In the genomic region with DNA sequence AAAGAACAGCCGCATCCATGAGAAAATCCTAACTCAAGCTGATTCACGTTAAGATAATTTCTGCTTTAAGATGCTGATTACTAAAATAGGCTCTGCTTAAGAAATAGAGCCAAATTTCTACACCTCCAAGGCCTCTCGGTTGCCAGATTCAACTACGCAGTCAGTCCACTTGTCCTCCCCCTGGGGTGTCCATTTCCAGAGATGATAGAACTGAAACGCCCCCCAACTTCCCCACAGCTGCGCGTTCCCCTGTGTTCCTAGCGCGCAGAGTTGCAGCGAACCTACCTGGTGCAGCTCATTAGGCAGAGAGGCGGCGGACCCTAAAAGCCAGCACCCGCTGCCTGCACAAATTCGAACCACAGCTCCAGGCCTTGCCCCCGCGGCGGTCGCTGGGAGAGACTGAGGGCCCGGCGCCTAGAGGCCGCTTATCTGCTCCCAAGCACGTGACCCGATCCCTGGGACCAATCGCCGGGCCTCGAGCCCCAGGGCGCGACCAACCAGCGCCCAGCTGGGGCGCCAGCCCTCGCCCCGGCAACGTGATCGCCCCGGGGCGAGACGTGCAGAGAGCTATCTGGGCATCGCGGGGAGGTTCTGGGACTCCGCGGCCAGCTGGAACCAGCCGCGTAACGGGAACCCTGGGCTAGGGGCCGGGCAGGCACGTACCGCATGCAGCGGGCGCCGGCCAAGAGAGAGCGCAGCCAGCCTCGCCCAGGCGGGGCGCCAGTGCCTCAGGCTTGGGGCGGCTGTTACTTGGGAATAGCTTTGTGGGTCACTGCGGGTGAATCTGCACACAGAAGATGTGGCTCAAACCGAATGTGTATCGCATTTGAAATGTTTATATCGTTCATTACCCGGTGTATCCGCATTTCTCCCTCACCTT, we compare ENCODE assay signal across 8 cellular contexts. TPM values are rescaled to one million over a fixed set of nuclear protein-coding genes. Genes with fewer than 3 reads are reported as not detected.
A peak's percentile ranks its signal among the peaks of the same experiment; 100 is the strongest.
DNase-seq lines count a peak whose midpoint lies in the region; ATAC-seq and TF ChIP-seq lines count a peak whose summit lies in the region.

A gene (minus strand): TSS at position 401 of the 880 bp plus-strand sequence. CDS start 102 bp downstream, at position 299.

- H3K4me1 ChIP-seq in muscle layer of duodenum (ENCODE audit: control insufficient read depth in 1 of 2, insufficient read depth in 2 of 2, low read length in 2 of 2): peaks cover 12 to 29% of the 10 kb centered on the region in 2 donors

- H3K9me3 ChIP-seq in muscle layer of duodenum (ENCODE audit: control insufficient read depth in 1 of 2, low read length in 2 of 2): no peaks in the 10 kb centered on the region

- CTCF ChIA-PET in activated CD4-positive, alpha-beta T cell treated with anti-CD3 and anti-CD28 coated beads for 36 hours (lab: Charles Lee): interaction anchor here (0.5 to 6.0 kb wide), 13 partner anchors 10 to 362 kb away, joined by 3 to 127 read pairs (median 4); no protein-coding TSS in a partner anchor

- peaks cover 8 to 20% of the 10 kb centered on the region in 2 donors for H3K36me3 ChIP-seq in muscle layer of duodenum (ENCODE audit: control insufficient read depth in 1 of 2, insufficient read depth in 2 of 2, low read length in 2 of 2)

- H3K36me3 Mint-ChIP-seq in activated CD4-positive, alpha-beta T cell treated with anti-CD3 and anti-CD28 coated beads for 36 hours (ENCODE audit: low read depth): no peaks in the 10 kb centered on the region

- peaks cover 8% of the 10 kb centered on the region for H3K4me1 Mint-ChIP-seq in activated CD4-positive, alpha-beta T cell treated with anti-CD3 and anti-CD28 coated beads for 36 hours
- peaks cover 7% of the 10 kb centered on the region for H3K4me1 Mint-ChIP-seq in stimulated activated naive CD8-positive, alpha-beta T cell treated with anti-CD3 and anti-CD28 coated beads, Interleukin-15, amount 100 ng/mL, for 72 hours

- H3K27ac ChIP-seq in muscle layer of duodenum (ENCODE audit: low read length): peak within 1 kb of the TSS; percentile 79

- intact Hi-C loops in activated CD4-positive, alpha-beta T cell treated with anti-CD3 and anti-CD28 coated beads for 36 hours (cut with DNase I, micrococcal nuclease): loop anchor here (1.0 to 10.0 kb wide), 5 partner anchors 59 to 718 kb away; no protein-coding TSS in a partner anchor

- no peaks in the 10 kb centered on the region for H3K9me3 Mint-ChIP-seq in activated CD4-positive, alpha-beta T cell treated with anti-CD3 and anti-CD28 coated beads for 36 hours (ENCODE audit: low read depth)
- H3K9me3 Mint-ChIP-seq in stimulated activated naive CD8-positive, alpha-beta T cell treated with anti-CD3 and anti-CD28 coated beads, Interleukin-15, amount 100 ng/mL, for 72 hours: no peaks in the 10 kb centered on the region

- H3K27me3 ChIP-seq in muscle layer of duodenum (ENCODE audit: low read depth, low read length): no peaks in the 10 kb centered on the region

- DNase-seq in activated CD4-positive, alpha-beta T cell treated with anti-CD3 and anti-CD28 coated beads for 36 hours: peak; percentile 83
- DNase-seq in activated CD4-positive, alpha-beta T cell treated with anti-CD3 and anti-CD28 coated beads for 1 hour: no peak
- peak; percentile 97 for DNase-seq in NCI-H69 (lab: John Stamatoyannopoulos, UW)
- DNase-seq in activated effector memory CD4-positive, alpha-beta T cell treated with Interleukin-2 at 50 U/mL for 16 hours: peak; percentile 5
- peak; percentile 88 for DNase-seq in fibroblast of pulmonary artery (ENCODE audit: low read depth)
- DNase-seq in stimulated activated naive CD8-positive, alpha-beta T cell treated with anti-CD3 and anti-CD28 coated beads, Interleukin-15, amount 100 ng/mL, for 72 hours: peak; percentile 56 to 64

- H3K4me3 Mint-ChIP-seq in activated CD4-positive, alpha-beta T cell treated with anti-CD3 and anti-CD28 coated beads for 36 hours: peak within 1 kb of the TSS; percentile 65
- H3K4me3 Mint-ChIP-seq in stimulated activated naive CD8-positive, alpha-beta T cell treated with anti-CD3 and anti-CD28 coated beads, Interleukin-15, amount 100 ng/mL, for 72 hours: peak within 1 kb of the TSS; percentile 83 to 84

- POLR2A ChIA-PET in activated CD4-positive, alpha-beta T cell treated with anti-CD3 and anti-CD28 coated beads for 36 hours (lab: Charles Lee): interaction anchor here (0.6 to 1.1 kb wide), 2 partner anchors 12 to 578 kb away, joined by 3 to 4 read pairs; no protein-coding TSS in a partner anchor

- peaks cover 59% of the 10 kb centered on the region for H3K27me3 Mint-ChIP-seq in activated CD4-positive, alpha-beta T cell treated with anti-CD3 and anti-CD28 coated beads for 36 hours
- H3K27me3 Mint-ChIP-seq in stimulated activated naive CD8-positive, alpha-beta T cell treated with anti-CD3 and anti-CD28 coated beads, Interleukin-15, amount 100 ng/mL, for 72 hours: peaks cover 64% of the 10 kb centered on the region

- no peak within 1 kb of the TSS for H3K27ac Mint-ChIP-seq in activated CD4-positive, alpha-beta T cell treated with anti-CD3 and anti-CD28 coated beads for 36 hours
- no peak within 1 kb of the TSS for H3K27ac Mint-ChIP-seq in stimulated activated naive CD8-positive, alpha-beta T cell treated with anti-CD3 and anti-CD28 coated beads, Interleukin-15, amount 100 ng/mL, for 72 hours

- TF ChIP-seq CTCF in fibroblast of pulmonary artery (IDR thresholded peaks at IDR 0.05; ENCODE audit: low read length, missing control alignments): peak; percentile 32

- peak; percentile 95 for ATAC-seq in activated CD4-positive, alpha-beta T cell treated with anti-CD3 and anti-CD28 coated beads for 36 hours
- peak; percentile 61 for ATAC-seq in HG03139 (IDR thresholded peaks at IDR 0.05; ENCODE audit: unreplicated experiment)
- peak; percentile 89 for ATAC-seq in stimulated activated naive CD8-positive, alpha-beta T cell treated with anti-CD3 and anti-CD28 coated beads, Interleukin-15, amount 100 ng/mL, for 72 hours

- peak within 1 kb of the TSS; percentile 73 for H3K4me3 ChIP-seq in fibroblast of pulmonary artery (replicated peaks; ENCODE audit: low read depth, low read length)
- H3K4me3 ChIP-seq in muscle layer of duodenum (ENCODE audit: low read depth in 1 of 2, low read length in 2 of 2): peak within 1 kb of the TSS; percentile 69 to 83

RNA-seq across cellular contexts. Expression of the gene that starts here (rescaled TPM):
- total RNA-seq in activated CD4-positive, alpha-beta T cell treated with anti-CD3 and anti-CD28 coated beads for 36 hours: under 1 TPM; 0.63 to 0.71 TPM

Comparison
In these comparisons a context has a peak if more than half of its experiments do, and no peak if none do; other contexts are left out.
1. Peak in DNase-seq and ATAC-seq in activated CD4-positive, alpha-beta T cell treated with anti-CD3 and anti-CD28 coated beads for 36 hours; RNA of the gene not detected or under 1 TPM.